In the genomic region with DNA sequence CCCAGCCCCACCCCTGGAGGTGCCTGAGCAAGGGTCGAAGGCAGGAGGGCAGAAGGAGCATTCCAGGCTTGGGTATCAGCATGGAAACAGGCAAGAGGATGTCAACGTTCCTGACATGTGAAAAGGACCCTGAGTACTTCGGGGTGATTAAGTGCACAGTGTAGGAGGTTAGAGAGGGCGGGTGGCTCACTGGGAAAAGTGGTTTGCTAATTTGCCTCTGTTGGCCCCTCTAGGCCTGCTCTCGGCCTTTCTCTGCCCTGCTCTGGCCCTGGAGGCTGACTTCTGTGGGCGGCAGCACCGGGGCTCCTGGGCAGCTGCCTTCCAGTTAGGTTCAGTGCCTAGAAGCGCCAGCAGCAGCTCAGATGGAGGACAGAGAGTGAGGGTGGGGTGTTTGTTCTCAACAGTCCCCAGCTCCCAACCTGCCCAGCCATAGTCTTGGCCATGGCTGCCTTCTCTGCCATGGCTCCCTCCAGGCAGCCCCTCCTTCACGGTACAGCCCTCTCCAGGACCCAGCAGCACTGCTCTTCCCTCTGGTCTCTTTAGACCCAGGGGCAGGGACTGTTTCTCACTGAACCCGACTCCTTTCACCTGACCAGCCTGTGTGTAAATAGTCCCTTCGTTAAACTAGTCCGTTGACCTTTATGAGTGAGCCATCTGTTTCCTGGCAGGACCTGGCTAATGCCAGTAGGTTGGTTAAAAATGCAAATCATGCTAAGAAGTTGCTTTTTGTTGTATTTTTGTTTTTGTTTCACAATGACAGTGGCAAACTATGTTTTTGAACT, we compare ENCODE assay signal across 17 cellular contexts.
A peak's percentile ranks its signal among the peaks of the same experiment; 100 is the strongest.
DNase-seq lines count a peak whose midpoint lies in the region; ATAC-seq, FAIRE-seq and TF ChIP-seq lines count a peak whose summit lies in the region.
"Had no signal": no experiment of that assay in that cellular context is flagged by ENCODE, and none has a peak within 500 bp of the region (broad histone marks: within the 10 kb centered on the region; RNA-seq: fewer than 3 reads in every experiment).

No MANE protein-coding gene starts in this region.

- H3K4me3 ChIP-seq in adipocyte (ENCODE audit: low read length) (no peak overlapping the region), osteoblast (ENCODE audit: insufficient read depth, low read length) (no peak overlapping the region)
- H3K4me3 ChIP-seq: BLaER1 treated with 17β-estradiol and CSF1 and Interleukin-3, amounts not matched to agents 10 nM and 100 nM; GM23248; Peyer's patch had no signal

- H3K27ac ChIP-seq in osteoblast (ENCODE audit: low read depth, low read length) = peak overlapping the region; percentile 48
- H3K27ac ChIP-seq: Peyer's patch had no signal

- no peaks in the 10 kb centered on the region for H4K20me1 ChIP-seq in osteoblast (ENCODE audit: insufficient read depth, low read length)
- H4K20me1 ChIP-seq: BLaER1 treated with 17β-estradiol and CSF1 and Interleukin-3, amounts not matched to agents 10 nM and 100 nM had no signal

- H3K36me3 ChIP-seq in adipocyte (ENCODE audit: control insufficient read depth, insufficient read depth, low read length, severe bottlenecking) (no peaks in the 10 kb centered on the region), osteoblast (ENCODE audit: insufficient read depth, low read length) (no peaks in the 10 kb centered on the region)
- H3K36me3 ChIP-seq: BLaER1 treated with 17β-estradiol and CSF1 and Interleukin-3, amounts not matched to agents 10 nM and 100 nM; Peyer's patch had no signal

- H2AFZ ChIP-seq in osteoblast (ENCODE audit: low read length) = peak overlapping the region; percentile 83
- H2AFZ ChIP-seq: GM23248 had no signal

- H3K9ac ChIP-seq in adipocyte (ENCODE audit: low read length) = no peak overlapping the region
- H3K9ac ChIP-seq: BLaER1 treated with 17β-estradiol and CSF1 and Interleukin-3, amounts not matched to agents 10 nM and 100 nM; GM23248 had no signal

- H3K27me3 ChIP-seq in adipocyte (replicated peaks; ENCODE audit: control insufficient read depth, insufficient read depth, low read length) (no peaks in the 10 kb centered on the region), osteoblast (ENCODE audit: insufficient read depth, low read length) (no peaks in the 10 kb centered on the region)
- H3K27me3 ChIP-seq: BLaER1 treated with 17β-estradiol and CSF1 and Interleukin-3, amounts not matched to agents 10 nM and 100 nM; Peyer's patch had no signal

- TF ChIP-seq CTCF in osteoblast (IDR thresholded peaks at IDR 0.05; ENCODE audit: extremely low read depth, low read depth, low read length) = no peak

- no peak overlapping the region for H3K4me2 ChIP-seq in osteoblast (ENCODE audit: insufficient read depth, low read length)

- no peaks in the 10 kb centered on the region for H3K79me2 ChIP-seq in osteoblast (ENCODE audit: insufficient read depth, low read length)

- FAIRE-seq in G401.6 (lab: Jason Lieb, UNC) = peak; percentile 23

- H3K9me3 ChIP-seq in adipocyte (ENCODE audit: control insufficient read depth, low read length) (no peaks in the 10 kb centered on the region), osteoblast (ENCODE audit: low read depth, low read length) (no peaks in the 10 kb centered on the region)
- H3K9me3 ChIP-seq: BLaER1 treated with 17β-estradiol and CSF1 and Interleukin-3, amounts not matched to agents 10 nM and 100 nM; Peyer's patch had no signal

- peak; percentile 66 for DNase-seq in adipocyte (ENCODE audit: low read depth)
- no peak for DNase-seq in osteoblast (ENCODE audit: insufficient read length, low spot score, missing footprints)
- no peak for DNase-seq in NCI-H1930 (lab: John Stamatoyannopoulos, UW)
- DNase-seq in DMS114 treated with DMSO at 0.1 percent for 48 hours (lab: John Stamatoyannopoulos, UW; ENCODE audit: unreplicated experiment) = no peak
- no peak for DNase-seq in DMS 273 treated with DMSO at 0.1 percent for 48 hours (lab: John Stamatoyannopoulos, UW)
- DNase-seq: activated CD4-positive, alpha-beta T cell treated with anti-CD3 and anti-CD28 coated beads, Interleukin-2, amount 50 U/mL, for 48 hours; aorta; effector CD8-positive, alpha-beta T cell; EL; foreskin melanocyte; GM23248; Peyer's patch; stimulated activated CD4-positive, alpha-beta T cell treated with anti-CD3 and anti-CD28 coated beads, Interleukin-4, amount 100 ng/mL, for 1 hour had no signal

- H3K4me1 ChIP-seq in adipocyte (ENCODE audit: control insufficient read depth, insufficient read depth, low read length) = peaks cover 39% of the 10 kb centered on the region
- H3K4me1 ChIP-seq in osteoblast (ENCODE audit: insufficient read depth, low read length) = peaks cover 50% of the 10 kb centered on the region

- ATAC-seq in HG02588 (IDR thresholded peaks at IDR 0.05; ENCODE audit: unreplicated experiment) (peak; percentile 69), HG03571 (IDR thresholded peaks at IDR 0.05; ENCODE audit: unreplicated experiment) (no peak)
